ENCODE assay signal across 12 cellular contexts in genomic region chr1:39076127-39076798, GRCh38. TPM values are rescaled to one million over a fixed set of nuclear protein-coding genes. Genes with fewer than 3 reads are reported as not detected.
A peak's percentile ranks its signal among the peaks of the same experiment; 100 is the strongest.
DNase-seq lines count a peak whose midpoint lies in the region; ATAC-seq, FAIRE-seq and TF ChIP-seq lines count a peak whose summit lies in the region.
"Had no signal": no experiment of that assay in that cellular context is flagged by ENCODE, and none has a peak within 500 bp of the region (broad histone marks: within the 10 kb centered on the region; RNA-seq: fewer than 3 reads in every experiment).

No MANE protein-coding gene starts in this region.

- no peak overlapping the region for H3K9ac ChIP-seq in fibroblast of lung (ENCODE audit: insufficient read depth, low read length)

- no peaks in the 10 kb centered on the region for H3K79me2 ChIP-seq in fibroblast of lung (ENCODE audit: control insufficient read depth, insufficient read depth, low read length)

- H3K36me3 ChIP-seq in RWPE2 (ENCODE audit: low read depth) (no peaks in the 10 kb centered on the region), fibroblast of lung (ENCODE audit: control insufficient read depth, insufficient read depth, low read length) (no peaks in the 10 kb centered on the region)

- no peak for TF ChIP-seq RAD21 in A549 (conservative IDR thresholded peaks at IDR 0.05 in 1 of 2, IDR thresholded peaks at IDR 0.05 in 1 of 2)

- H3K4me3 ChIP-seq in A549, result no peak overlapping the region
- no peak overlapping the region for H3K4me3 ChIP-seq in RWPE2 (ENCODE audit: severe bottlenecking)
- H3K4me3 ChIP-seq in fibroblast of lung (replicated peaks in 1 of 4; ENCODE audit: control extremely low read depth in 1 of 4, insufficient read depth in 1 of 4, low read depth in 3 of 4, low read length in 4 of 4), result no peak overlapping the region

- DNase-seq in A549 (ENCODE audit: low read depth in 1 of 2, low spot score in 1 of 2) (no peak), RWPE2 (ENCODE audit: low spot score) (no peak), fibroblast of lung (ENCODE audit: low read depth in 2 of 2) (peak; percentile 62 to 75), mucosa of gallbladder (ENCODE audit: low spot score) (peak; percentile 63), HT-29 (ENCODE audit: low spot score) (no peak)
- DNase-seq in activated naive CD4-positive, alpha-beta T cell (lab: John Stamatoyannopoulos, UW), result no peak
- DNase-seq: activated gamma-delta T cell, hippocampal formation, T-helper 1 cell had no signal

- POLR2A ChIA-PET in A549 (lab: Yijun Ruan, JAX), result no interaction called here

- no peak for FAIRE-seq in A549 (lab: Jason Lieb, UNC)

- H3K4me1 ChIP-seq in A549, result 0 out of 3 replicates have a peak, but pooled peaks cover 4% of the 10 kb centered on the region
- H3K4me1 ChIP-seq in RWPE2 (ENCODE audit: insufficient read depth, poor library complexity, severe bottlenecking), result no peaks in the 10 kb centered on the region
- H3K4me1 ChIP-seq in fibroblast of lung (ENCODE audit: control insufficient read depth, extremely low read depth, insufficient read depth, low read length), result peaks cover 2% of the 10 kb centered on the region

- H3K27ac ChIP-seq in A549 (no peak overlapping the region), RWPE2 (ENCODE audit: poor library complexity, severe bottlenecking) (no peak overlapping the region), fibroblast of lung (ENCODE audit: insufficient read depth, low read length) (no peak overlapping the region)
- H3K27ac ChIP-seq: HL-60 had no signal

- ATAC-seq in A549 (peak in 1 of 2 experiments; percentile 45; a peak in 2 of 6 replicates), RWPE2 (ENCODE audit: low read depth) (peak; percentile 58), HG02798 (IDR thresholded peaks at IDR 0.05; ENCODE audit: poor library complexity, unreplicated experiment) (no peak), GM21786 (IDR thresholded peaks at IDR 0.05; ENCODE audit: unreplicated experiment) (no peak)

- TF ChIP-seq EP300 in A549 (IDR thresholded peaks at IDR 0.05), result no peak

- TF ChIP-seq CTCF in A549 (IDR thresholded peaks at IDR 0.05) (no peak), RWPE2 (IDR thresholded peaks at IDR 0.05; ENCODE audit: poor library complexity, severe bottlenecking) (no peak), fibroblast of lung (conservative IDR thresholded peaks at IDR 0.05 in 1 of 2, IDR thresholded peaks at IDR 0.05 in 1 of 2; ENCODE audit: low read depth in 1 of 2, low read length in 2 of 2) (no peak)

- H3K4me2 ChIP-seq in A549 (no peak overlapping the region), fibroblast of lung (ENCODE audit: extremely low read depth, insufficient read depth, low read length) (no peak overlapping the region)

- no peaks in the 10 kb centered on the region for H3K9me3 ChIP-seq in A549
- H3K9me3 ChIP-seq in RWPE2 (ENCODE audit: severe bottlenecking), result no peaks in the 10 kb centered on the region
- no peaks in the 10 kb centered on the region for H3K9me3 ChIP-seq in fibroblast of lung (ENCODE audit: control insufficient read depth, insufficient read depth, low read depth, low read length)

- CTCF ChIA-PET in A549 (lab: Yijun Ruan, JAX), result interaction anchor here (2.1 kb wide), 1 partner anchor 22 kb away, joined by 7 read pairs; no protein-coding TSS in a partner anchor

- WGBS in A549 (ENCODE audit: missing lambda C conversion rate), result 62% methylated on average over 13 of the region's 13 CpGs

- H3K27me3 ChIP-seq in RWPE2 (ENCODE audit: insufficient read depth, poor library complexity, severe bottlenecking) (peaks cover 4% of the 10 kb centered on the region), fibroblast of lung (ENCODE audit: control insufficient read depth, insufficient read depth, low read length) (no peaks in the 10 kb centered on the region)

- TF ChIP-seq POLR2A in A549 (IDR thresholded peaks at IDR 0.05; ENCODE audit: low read length), result no peak

- no peaks in the 10 kb centered on the region for H4K20me1 ChIP-seq in fibroblast of lung (ENCODE audit: control insufficient read depth, extremely low read depth, insufficient read depth, low read length)

- H2AFZ ChIP-seq in fibroblast of lung (ENCODE audit: low read length), result peak overlapping the region; percentile 5

TF ChIP-seq in A549, 52 proteins besides CTCF, POLR2A, EP300 and RAD21:
- TF ChIP-seq CBX2 (IDR thresholded peaks at IDR 0.05; ENCODE audit: borderline replicate concordance, low read depth) (no peak), FOSL2 (IDR thresholded peaks at IDR 0.05) (no peak), FOSL2 (CRISPR knock-in tag; IDR thresholded peaks at IDR 0.05) (peak; percentile 24; the same call in 1 of the 2 replicates)

RNA-seq across cellular contexts. Expression of gene NDUFS5, which starts 50.1 kb away (rescaled TPM):
- polyA plus RNA-seq in A549 (2011; rRNA removed) (521 and 711 TPM in 2 replicates), A549 (2017; fragmentation: RNase III; extraction: RNeasy Plus Mini Kit Qiagen cat#74134 plus additional on column Dnase treatment) (534 to 612 TPM (median 540 TPM) in 3 replicates), fibroblast of lung (572 and 783 TPM in 2 replicates)
- polyA plus RNA-seq in A549 (2012; cell fraction: cytosol; rRNA removed), result 320 and 532 TPM in 2 replicates
- 98.9 and 237 TPM in 2 replicates for polyA plus RNA-seq in A549 (2012; cell fraction: nucleus; rRNA removed)
- polyA minus RNA-seq in A549 (2011; rRNA and poly(A)+ RNA removed), result 97.1 and 134 TPM in 2 replicates
- total RNA-seq in fibroblast of lung (452 and 501 TPM in 2 replicates), mucosa of gallbladder (168 TPM)
- polyA plus RNA-seq in fibroblast of lung (2012), result 665 and 798 TPM in 2 replicates
- 45.4 and 56.7 TPM in 2 replicates for polyA minus RNA-seq in fibroblast of lung (ENCODE audit: low replicate concordance)
- total RNA-seq in HT-29 (2014; rRNA removed; shearing (Covaris generic)), result 427 and 450 TPM in 2 replicates

Comparison
In these comparisons a context has a peak if more than half of its experiments do, and no peak if none do; other contexts are left out.
1. DNase-seq: peak in fibroblast of lung (2 of 2) and mucosa of gallbladder (single experiment); none in A549 (0 of 2), RWPE2 (single experiment), HT-29 (single experiment) and activated naive CD4-positive, alpha-beta T cell (0 of 4).